ENCODE assay signal across 1 cellular context in the genomic region with DNA sequence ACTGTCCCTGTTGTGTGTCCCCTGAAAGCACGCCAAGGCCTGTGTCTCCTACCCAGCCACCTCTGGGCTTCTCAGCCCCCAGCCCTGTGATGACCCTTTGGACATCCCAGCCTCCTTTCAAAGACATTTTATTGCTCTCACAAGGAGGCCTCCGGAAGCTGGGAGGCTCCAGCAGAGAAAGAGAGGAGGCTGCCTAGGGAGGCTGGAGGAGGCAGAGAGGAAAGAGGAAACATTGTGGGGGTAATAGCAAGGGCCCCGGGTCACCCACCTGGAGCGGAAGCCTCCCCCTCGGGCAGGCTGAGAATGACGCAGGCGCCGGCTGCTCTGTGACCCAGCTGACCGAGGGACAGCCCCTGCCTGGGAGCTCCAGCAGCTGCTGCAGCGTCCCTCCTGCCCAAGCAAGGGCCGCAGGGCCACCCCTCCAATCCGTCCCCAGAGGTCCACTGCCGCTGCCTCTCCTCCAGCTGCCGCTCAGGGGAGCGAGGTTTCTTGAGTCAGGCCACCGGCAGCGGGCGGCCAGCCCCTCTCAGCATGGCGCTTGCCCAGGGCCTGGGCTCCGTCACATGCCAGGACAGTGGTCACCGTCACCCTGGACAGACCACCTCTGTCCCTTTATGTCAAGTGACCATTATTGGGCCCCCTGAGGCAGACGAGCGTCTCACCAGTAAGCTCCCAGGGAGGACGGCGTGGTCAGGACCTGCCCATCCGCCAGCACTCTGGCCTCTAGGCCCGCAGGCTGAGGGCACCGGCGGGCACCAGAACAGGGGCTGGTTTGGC.
TF ChIP-seq lines count a peak whose summit lies in the region.

No MANE protein-coding gene starts in this region.

TF ChIP-seq in neural cell, 6 proteins besides CTCF, POLR2A, EP300 and RAD21 (continued from another document):
- TF ChIP-seq TAF1 (IDR thresholded peaks at IDR 0.05; ENCODE audit: low read depth) (no peak), EZH2 (IDR thresholded peaks at IDR 0.05; ENCODE audit: borderline replicate concordance, insufficient read depth, low read length, poor library complexity, severe bottlenecking) (no peak), SMC3 (conservative IDR thresholded peaks at IDR 0.05; ENCODE audit: poor library complexity) (no peak), POLR2AphosphoS5 (IDR thresholded peaks at IDR 0.05) (no peak)
